In genomic region chr11:68766786-68767185, GRCh38 we compare ENCODE assay signal across 37 cellular contexts.
"Had no signal": no experiment of that assay in that cellular context is flagged by ENCODE, and none has a peak within 500 bp of the region (broad histone marks: within the 10 kb centered on the region; RNA-seq: fewer than 3 reads in every experiment).

No MANE protein-coding gene starts in this region.

- DNase-seq: activated B cell treated with CpG ODN at 0.5 μM for 24 hours; activated CD4-positive, alpha-beta memory T cell treated with anti-CD3 and anti-CD28 coated beads for 36 hours; activated CD4-positive, alpha-beta T cell treated with anti-CD3 and anti-CD28 coated beads for 4 hours; activated CD4-positive, alpha-beta T cell treated with anti-CD3 and anti-CD28 coated beads, Interleukin-2, amount 10 ng/mL, durations not matched to agents 24 days and 14 days; activated CD4-positive, alpha-beta T cell treated with anti-CD3 and anti-CD28 coated beads, Interleukin-2, amount 50 U/mL, for 1 hour; activated CD4-positive, alpha-beta T cell treated with anti-CD3 and anti-CD28 coated beads, Interleukin-2, amount 50 U/mL, for 4 hours; activated CD4-positive, CD25-positive, alpha-beta regulatory T cell treated with anti-CD3 and anti-CD28 coated beads, Interleukin-2, amount 50 U/mL, for 72 hours; activated CD8-positive, alpha-beta memory T cell treated with anti-CD3 and anti-CD28 coated beads, Interleukin-2, amount 50 U/mL, for 4 hours; activated CD8-positive, alpha-beta T cell treated with anti-CD3 and anti-CD28 coated beads for 36 hours; activated effector memory CD4-positive, alpha-beta T cell treated with anti-CD3 and anti-CD28 coated beads, Interleukin-2, amount 50 U/mL, for 16 hours; activated gamma-delta T cell treated with Interleukin-2 at 50 U/mL for 16 hours; activated naive CD4-positive, alpha-beta T cell; activated naive CD4-positive, alpha-beta T cell treated with anti-CD3 and anti-CD28 coated beads for 36 hours; activated naive CD4-positive, alpha-beta T cell treated with anti-CD3 and anti-CD28 coated beads, Interleukin-2, amount 50 U/mL, for 16 hours; activated naive CD8-positive, alpha-beta T cell treated with anti-CD3 and anti-CD28 coated beads for 36 hours; activated T-cell treated with anti-CD3 and anti-CD28 coated beads for 4 hours; activated T-cell treated with anti-CD3 and anti-CD28 coated beads, Interleukin-2, amount 50 U/mL, for 1 hour; activated T-cell treated with anti-CD3 and anti-CD28 coated beads, Interleukin-2, amount 50 U/mL, for 4 hours; activated T-cell treated with anti-CD3 and anti-CD28 coated beads, Interleukin-2, amount 50 U/mL, for 72 hours; adrenal gland; amniotic stem cell; body of pancreas; brain microvascular endothelial cell; caudate nucleus; cerebellar nuclear complex; T-helper 1 cell; T-helper 2 cell; T-helper 9 cell had no signal

- H3K4me3 ChIP-seq: adrenal gland, body of pancreas, breast epithelium, cardiac muscle cell had no signal

- H3K36me3 Mint-ChIP-seq: activated naive CD4-positive, alpha-beta T cell treated with anti-CD3 and anti-CD28 coated beads, Interleukin-2, amount 50 U/mL, for 72 hours; activated naive CD8-positive, alpha-beta T cell treated with anti-CD3 and anti-CD28 coated beads for 36 hours had no signal

- H3K4me3 Mint-ChIP-seq: activated B cell treated with CpG ODN at 0.5 μM for 24 hours; activated CD4-positive, alpha-beta memory T cell treated with anti-CD3 and anti-CD28 coated beads for 36 hours; activated CD4-positive, alpha-beta T cell treated with anti-CD3 and anti-CD28 coated beads, Interleukin-2, amount 10 ng/mL, durations not matched to agents 24 days and 14 days; activated CD8-positive, alpha-beta T cell treated with anti-CD3 and anti-CD28 coated beads for 36 hours; activated naive CD4-positive, alpha-beta T cell treated with anti-CD3 and anti-CD28 coated beads for 36 hours; activated naive CD8-positive, alpha-beta T cell treated with anti-CD3 and anti-CD28 coated beads for 36 hours; activated T-cell treated with anti-CD3 and anti-CD28 coated beads, Interleukin-2, amount 50 U/mL, for 4 hours; activated T-cell treated with anti-CD3 and anti-CD28 coated beads, Interleukin-2, amount 50 U/mL, for 72 hours; activated T-helper 1 cell treated with anti-CD3 and anti-CD28 coated beads, Interleukin-12 subunit alpha, Interleukin-12 subunit beta, Interleukin-2, Interleukin-4 antibody, amounts not matched to agents 30 ng/mL and 10 ng/mL and 1 ng/mL, durations not matched to agents 14 hours and 24 hours and 36 hours; activated T-helper 17 cell treated with anti-CD3 and anti-CD28 coated beads, Interleukin-2, amount 50 U/mL, for 72 hours; central memory CD8-positive, alpha-beta T cell; T-helper 1 cell treated with Interleukin-12 subunit alpha and Interleukin-12 subunit beta and Interleukin-4 antibody, amounts not matched to agents 30 μg/mL and 1 μg/mL, for 36 hours; T-helper 2 cell treated with Interferon-gamma antibody and Interleukin-4, amounts not matched to agents 5 μg/mL and 100 μg/mL, for 36 hours had no signal

- H3K27ac ChIP-seq: adrenal gland, body of pancreas, brain microvascular endothelial cell, breast epithelium, cardiac muscle cell, VCaP had no signal

- H3K27me3 ChIP-seq: adrenal gland, body of pancreas, brain microvascular endothelial cell, breast epithelium, cardiac muscle cell had no signal

- H3K27me3 Mint-ChIP-seq: activated B cell treated with CpG ODN at 0.5 μM for 24 hours; activated CD4-positive, alpha-beta memory T cell treated with anti-CD3 and anti-CD28 coated beads for 36 hours; activated CD4-positive, alpha-beta T cell treated with anti-CD3 and anti-CD28 coated beads, Interleukin-2, amount 10 ng/mL, durations not matched to agents 24 days and 14 days; activated CD8-positive, alpha-beta T cell treated with anti-CD3 and anti-CD28 coated beads for 36 hours; activated naive CD8-positive, alpha-beta T cell treated with anti-CD3 and anti-CD28 coated beads for 36 hours; activated T-helper 17 cell treated with anti-CD3 and anti-CD28 coated beads, Interleukin-2, amount 50 U/mL, for 72 hours; central memory CD8-positive, alpha-beta T cell had no signal

- H3K36me3 ChIP-seq: brain microvascular endothelial cell, cardiac muscle cell had no signal

- H3K9me3 Mint-ChIP-seq: activated B cell treated with CpG ODN at 0.5 μM for 24 hours; activated CD4-positive, alpha-beta memory T cell treated with anti-CD3 and anti-CD28 coated beads for 36 hours; activated CD4-positive, alpha-beta T cell treated with anti-CD3 and anti-CD28 coated beads, Interleukin-2, amount 10 ng/mL, durations not matched to agents 24 days and 14 days; activated CD8-positive, alpha-beta T cell treated with anti-CD3 and anti-CD28 coated beads for 36 hours; activated naive CD4-positive, alpha-beta T cell treated with anti-CD3 and anti-CD28 coated beads for 36 hours; activated naive CD4-positive, alpha-beta T cell treated with anti-CD3 and anti-CD28 coated beads, Interleukin-2, amount 50 U/mL, for 72 hours; activated naive CD8-positive, alpha-beta T cell treated with anti-CD3 and anti-CD28 coated beads for 36 hours; activated T-cell treated with anti-CD3 and anti-CD28 coated beads, Interleukin-2, amount 50 U/mL, for 4 hours; activated T-cell treated with anti-CD3 and anti-CD28 coated beads, Interleukin-2, amount 50 U/mL, for 72 hours; activated T-helper 1 cell treated with anti-CD3 and anti-CD28 coated beads, Interleukin-12 subunit alpha, Interleukin-12 subunit beta, Interleukin-2, Interleukin-4 antibody, amounts not matched to agents 30 ng/mL and 10 ng/mL and 1 ng/mL, durations not matched to agents 14 hours and 24 hours and 36 hours; activated T-helper 17 cell treated with anti-CD3 and anti-CD28 coated beads, Interleukin-2, amount 50 U/mL, for 72 hours; central memory CD8-positive, alpha-beta T cell; T-helper 1 cell treated with Interleukin-12 subunit alpha and Interleukin-12 subunit beta and Interleukin-4 antibody, amounts not matched to agents 30 μg/mL and 1 μg/mL, for 36 hours; T-helper 2 cell treated with Interferon-gamma antibody and Interleukin-4, amounts not matched to agents 5 μg/mL and 100 μg/mL, for 36 hours had no signal

- H3K9me3 ChIP-seq: adrenal gland, body of pancreas, breast epithelium had no signal

- H3K4me1 ChIP-seq: adrenal gland, body of pancreas, breast epithelium had no signal

- H3K4me1 Mint-ChIP-seq: activated B cell treated with CpG ODN at 0.5 μM for 24 hours; activated CD4-positive, alpha-beta T cell treated with anti-CD3 and anti-CD28 coated beads, Interleukin-2, amount 10 ng/mL, durations not matched to agents 24 days and 14 days; activated naive CD8-positive, alpha-beta T cell treated with anti-CD3 and anti-CD28 coated beads for 36 hours; activated T-helper 17 cell treated with anti-CD3 and anti-CD28 coated beads, Interleukin-2, amount 50 U/mL, for 72 hours; central memory CD8-positive, alpha-beta T cell had no signal

- ATAC-seq: activated CD8-positive, alpha-beta T cell treated with anti-CD3 and anti-CD28 coated beads for 36 hours; activated naive CD4-positive, alpha-beta T cell treated with anti-CD3 and anti-CD28 coated beads, Interleukin-2, amount 50 U/mL, for 72 hours; activated T-cell treated with anti-CD3 and anti-CD28 coated beads, Interleukin-2, amount 50 U/mL, for 4 hours; activated T-cell treated with anti-CD3 and anti-CD28 coated beads, Interleukin-2, amount 50 U/mL, for 72 hours; activated T-helper 17 cell treated with anti-CD3 and anti-CD28 coated beads, Interleukin-2, amount 50 U/mL, for 72 hours; body of pancreas had no signal

- H3K27ac Mint-ChIP-seq: activated B cell treated with CpG ODN at 0.5 μM for 24 hours; activated CD4-positive, alpha-beta memory T cell treated with anti-CD3 and anti-CD28 coated beads for 36 hours; activated CD4-positive, alpha-beta T cell treated with anti-CD3 and anti-CD28 coated beads, Interleukin-2, amount 10 ng/mL, durations not matched to agents 24 days and 14 days; activated CD8-positive, alpha-beta T cell treated with anti-CD3 and anti-CD28 coated beads for 36 hours; activated naive CD4-positive, alpha-beta T cell treated with anti-CD3 and anti-CD28 coated beads for 36 hours; activated naive CD4-positive, alpha-beta T cell treated with anti-CD3 and anti-CD28 coated beads, Interleukin-2, amount 50 U/mL, for 72 hours; activated naive CD8-positive, alpha-beta T cell treated with anti-CD3 and anti-CD28 coated beads for 36 hours; activated T-cell treated with anti-CD3 and anti-CD28 coated beads, Interleukin-2, amount 50 U/mL, for 72 hours; activated T-helper 1 cell treated with anti-CD3 and anti-CD28 coated beads, Interleukin-12 subunit alpha, Interleukin-12 subunit beta, Interleukin-2, Interleukin-4 antibody, amounts not matched to agents 30 ng/mL and 10 ng/mL and 1 ng/mL, durations not matched to agents 14 hours and 24 hours and 36 hours; activated T-helper 17 cell treated with anti-CD3 and anti-CD28 coated beads, Interleukin-2, amount 50 U/mL, for 72 hours; T-helper 1 cell treated with Interleukin-12 subunit alpha and Interleukin-12 subunit beta and Interleukin-4 antibody, amounts not matched to agents 30 μg/mL and 1 μg/mL, for 36 hours; T-helper 2 cell treated with Interferon-gamma antibody and Interleukin-4, amounts not matched to agents 5 μg/mL and 100 μg/mL, for 36 hours had no signal
